12 cellular contexts compared by ENCODE assay signal in genomic region chr11:74730601-74731260, GRCh38. TPM values are rescaled to one million over a fixed set of nuclear protein-coding genes. Genes with fewer than 3 reads are reported as not detected.
A peak's percentile ranks its signal among the peaks of the same experiment; 100 is the strongest.
DNase-seq lines count a peak whose midpoint lies in the region; ATAC-seq, FAIRE-seq and TF ChIP-seq lines count a peak whose summit lies in the region.
"Had no signal": no experiment of that assay in that cellular context is flagged by ENCODE, and none has a peak within 500 bp of the region (broad histone marks: within the 10 kb centered on the region; RNA-seq: fewer than 3 reads in every experiment).

No MANE protein-coding gene starts in this region.

- intact Hi-C loops in HepG2 (cut with micrococcal nuclease; ENCODE audit: unreplicated experiment) = no loop called here
- intact Hi-C loops in right lobe of liver (cut with DNase I) = no loop called here

- no peaks in the 10 kb centered on the region for H3K36me3 Mint-ChIP-seq in endodermal cell (ENCODE audit: low read depth)
- no peaks in the 10 kb centered on the region for H3K36me3 Mint-ChIP-seq in neural crest cell (ENCODE audit: low read depth)

- in situ Hi-C loops in HepG2 (cut with HindIII; ENCODE audit: extremely low pct_ligation_motif_present, low pct_unique_long_range_greater_than_20kb) = no loop called here

- TF ChIP-seq EP300 in HepG2 (IDR thresholded peaks at IDR 0.05; ENCODE audit: low read depth in 2 of 2, low read length in 2 of 2) = no peak
- no peak for TF ChIP-seq EP300 in HepG2 (CRISPR knock-in tag; IDR thresholded peaks at IDR 0.05; ENCODE audit: borderline replicate concordance)
- no peak for TF ChIP-seq EP300 in tibial nerve (IDR thresholded peaks at IDR 0.05)

- no peaks in the 10 kb centered on the region for H3K9me3 ChIP-seq in HepG2 (ENCODE audit: low read length)
- peaks cover 0 to 5% (median 0%) of the 10 kb centered on the region in 4 donors for H3K9me3 ChIP-seq in right lobe of liver
- H3K9me3 ChIP-seq in endodermal cell (ENCODE audit: control insufficient read depth, low read length) = no peaks in the 10 kb centered on the region
- H3K9me3 ChIP-seq in effector memory CD4-positive, alpha-beta T cell (ENCODE audit: control insufficient read depth, low read length) = no peaks in the 10 kb centered on the region
- H3K9me3 ChIP-seq in tibial nerve = no peaks in the 10 kb centered on the region

- TF ChIP-seq POLR2A in HepG2 (IDR thresholded peaks at IDR 0.05; ENCODE audit: insufficient read depth in 1 of 2, low read depth in 2 of 2, low read length in 2 of 2) (no peak), right lobe of liver (IDR thresholded peaks at IDR 0.05) (no peak), tibial nerve (IDR thresholded peaks at IDR 0.05) (no peak)

- peaks cover 83% of the 10 kb centered on the region for H3K27me3 Mint-ChIP-seq in endodermal cell (ENCODE audit: insufficient read depth)
- H3K27me3 Mint-ChIP-seq in neural crest cell (ENCODE audit: low read depth) = peaks cover 88% of the 10 kb centered on the region

- POLR2A ChIA-PET in HepG2 (lab: Yijun Ruan, JAX) = no interaction called here

- no peak overlapping the region for H3K27ac ChIP-seq in HepG2 (ENCODE audit: extremely low read length, insufficient read depth, low read length)
- no peak overlapping the region for H3K27ac ChIP-seq in right lobe of liver
- H3K27ac ChIP-seq in endodermal cell (ENCODE audit: low read depth, low read length) = no peak overlapping the region
- H3K27ac ChIP-seq in effector memory CD4-positive, alpha-beta T cell (ENCODE audit: insufficient read depth, low read length, poor library complexity, severe bottlenecking) = no peak overlapping the region
- H3K27ac ChIP-seq in tibial nerve = no peak overlapping the region

- BruUV-seq in HepG2 (replicated peaks; lab: Mats Ljungman, UMichigan) = no TSS peak

- no peak for TF ChIP-seq RAD21 in HepG2 (CRISPR knock-in tag; IDR thresholded peaks at IDR 0.05)

- CTCF ChIA-PET in HepG2 (lab: Yijun Ruan, JAX; ENCODE audit: low intra/inter-chr PET ratio, low total read pairs) = no interaction called here

- H3K27me3 ChIP-seq in HepG2 (ENCODE audit: control insufficient read depth in 1 of 2, insufficient read depth in 2 of 2, low read length in 2 of 2) = peaks cover 2 to 66% of the 10 kb centered on the region in 2 experiments; a peak in 4 of 5 replicates
- H3K27me3 ChIP-seq in right lobe of liver = no peaks in the 10 kb centered on the region
- peaks cover 85% of the 10 kb centered on the region for H3K27me3 ChIP-seq in endodermal cell (ENCODE audit: control insufficient read depth, insufficient read depth, low read length, poor library complexity, severe bottlenecking)
- peaks cover 16% of the 10 kb centered on the region for H3K27me3 ChIP-seq in effector memory CD4-positive, alpha-beta T cell (replicated peaks; ENCODE audit: control insufficient read depth, insufficient read depth, low read length, poor library complexity, severe bottlenecking)
- H3K27me3 ChIP-seq in tibial nerve = peaks cover 0 to 61% of the 10 kb centered on the region in 2 donors

- 46% methylated on average over 37 of the region's 39 CpGs for WGBS in HepG2 (ENCODE audit: low lambda C conversion rate)
- WGBS in right lobe of liver (ENCODE audit: insufficient coverage, low coverage, low lambda C conversion rate, missing lambda C conversion rate) = 6% methylated on average over 33 of the region's 39 CpGs
- WGBS in endodermal cell (ENCODE audit: insufficient coverage in 1 of 2, insufficient read length in 1 of 2), 2 experiments = 1 to 8% methylated on average over 8 to 37 of the region's 39 CpGs
- WGBS in tibial nerve, 2 donors = 2 to 6% methylated on average over 39 of the region's 39 CpGs

- ATAC-seq in HepG2 (no peak), right lobe of liver (no peak)

- no peak overlapping the region for H3K4me2 ChIP-seq in HepG2 (ENCODE audit: low read depth, low read length)

- no peaks in the 10 kb centered on the region for H3K79me2 ChIP-seq in HepG2 (ENCODE audit: insufficient read depth, low read length)

- no peaks in the 10 kb centered on the region for H3K36me3 ChIP-seq in HepG2 (replicated peaks in 1 of 2; ENCODE audit: control insufficient read depth in 1 of 2, insufficient read depth in 2 of 2, low read length in 2 of 2)
- H3K36me3 ChIP-seq in right lobe of liver = no peaks in the 10 kb centered on the region
- H3K36me3 ChIP-seq in endodermal cell (ENCODE audit: control insufficient read depth, insufficient read depth, low read length) = no peaks in the 10 kb centered on the region
- no peaks in the 10 kb centered on the region for H3K36me3 ChIP-seq in effector memory CD4-positive, alpha-beta T cell (ENCODE audit: control insufficient read depth, insufficient read depth, low read length)
- H3K36me3 ChIP-seq in tibial nerve = no peaks in the 10 kb centered on the region

- H2AFZ ChIP-seq in HepG2 (ENCODE audit: low read length) = no peak overlapping the region

- no peak for FAIRE-seq in HepG2 (lab: Jason Lieb, UNC)
- FAIRE-seq: H54 had no signal

- no peak overlapping the region for H3K4me3 ChIP-seq in HepG2 (replicated peaks in 1 of 3; ENCODE audit: insufficient read depth in 1 of 3, low read depth in 2 of 3, low read length in 3 of 3)
- no peak overlapping the region for H3K4me3 ChIP-seq in right lobe of liver
- peak overlapping the region; percentile 65 for H3K4me3 ChIP-seq in endodermal cell (ENCODE audit: low read length)
- H3K4me3 ChIP-seq in effector memory CD4-positive, alpha-beta T cell (ENCODE audit: insufficient read depth, low read depth, low read length, poor library complexity, severe bottlenecking) = no peak overlapping the region
- peak overlapping the region in 1 of 4 donors; percentile 36 for H3K4me3 ChIP-seq in tibial nerve
- H3K4me3 ChIP-seq: lung had no signal

- peak overlapping the region; percentile 58 for H3K4me3 Mint-ChIP-seq in endodermal cell
- peak overlapping the region; percentile 42 for H3K4me3 Mint-ChIP-seq in neural crest cell

- H3K9ac ChIP-seq in HepG2 (ENCODE audit: insufficient read depth, low read depth, low read length) = no peak overlapping the region
- H3K9ac ChIP-seq in endodermal cell (ENCODE audit: extremely low read depth, low read length, poor library complexity, severe bottlenecking) = no peak overlapping the region

- H3K27ac Mint-ChIP-seq in endodermal cell (no peak overlapping the region), neural crest cell (ENCODE audit: unreplicated experiment) (no peak overlapping the region)

- no peaks in the 10 kb centered on the region for H4K20me1 ChIP-seq in HepG2 (ENCODE audit: insufficient read depth, low read length)

- H3K9me3 Mint-ChIP-seq in endodermal cell = no peaks in the 10 kb centered on the region
- no peaks in the 10 kb centered on the region for H3K9me3 Mint-ChIP-seq in neural crest cell

- H3K4me1 Mint-ChIP-seq in endodermal cell (peaks cover 10% of the 10 kb centered on the region), neural crest cell (peaks cover 4% of the 10 kb centered on the region)

- DNase-seq in HepG2 (ENCODE audit: low spot score) (no peak), right lobe of liver (no peak), endodermal cell (peak; percentile 70), neural crest cell (ENCODE audit: low read depth, low spot score) (no peak), GF-D8 (lab: John Stamatoyannopoulos, UW) (no peak), tibial nerve (ENCODE audit: low spot score in 2 of 2) (no peak), 8988T (no peak)
- no peak for DNase-seq in effector memory CD4-positive, alpha-beta T cell
- DNase-seq: C1 segment of cervical spinal cord, Kasumi-1 had no signal

- H3K4me1 ChIP-seq in HepG2 (ENCODE audit: insufficient read depth, low read length) (peaks cover 53% of the 10 kb centered on the region), right lobe of liver (peaks cover 0 to 4% (median 0%) of the 10 kb centered on the region in 4 donors), endodermal cell (ENCODE audit: control insufficient read depth, insufficient read depth, low read length) (no peaks in the 10 kb centered on the region), tibial nerve (peaks cover 0 to 23% (median 4%) of the 10 kb centered on the region in 4 donors)
- H3K4me1 ChIP-seq in effector memory CD4-positive, alpha-beta T cell (ENCODE audit: control insufficient read depth, insufficient read depth, low read length, poor library complexity, severe bottlenecking) = peaks cover 13% of the 10 kb centered on the region

- TF ChIP-seq CTCF in HepG2 (CRISPR knock-in tag; IDR thresholded peaks at IDR 0.05) (no peak), right lobe of liver (IDR thresholded peaks at IDR 0.05) (no peak), endodermal cell (conservative IDR thresholded peaks at IDR 0.05) (no peak), neural crest cell (conservative IDR thresholded peaks at IDR 0.05) (no peak), tibial nerve (IDR thresholded peaks at IDR 0.05) (no peak)

RNA-seq across cellular contexts. Expression of gene CHRDL2, which starts 0.5 kb away (rescaled TPM):
- total RNA-seq in HepG2 (2016; rRNA removed; fragmentation: Illumina TruSeq; extraction: Trizol) (not detected in 2 replicates), right lobe of liver (10 to 100 TPM in 5 of 6 experiments, 1 to 10 TPM in 1; 2.9 to 41.4 (median 23.9) TPM), endodermal cell (1 to 10 TPM in 1 of 2 donors, under 1 TPM in 1; 0.44 to 1.2 TPM), neural crest cell (0.35 and 0.55 TPM in 2 replicates), tibial nerve (not detected)
- not detected in 2 replicates for total RNA-seq in HepG2 (2016; cell fraction: cytosol; rRNA removed; fragmentation: Illumina TruSeq; extraction: Trizol; ENCODE audit: low read depth)
- total RNA-seq in HepG2 (2016; cell fraction: insoluble cytoplasmic fraction; rRNA removed; fragmentation: Illumina TruSeq; extraction: Trizol) = not detected in 2 replicates
- total RNA-seq in HepG2 (2016; cell fraction: membrane; rRNA removed; fragmentation: Illumina TruSeq; extraction: Trizol) = not detected in 2 replicates
- not detected in 2 replicates for total RNA-seq in HepG2 (2016; cell fraction: nucleus; rRNA removed; fragmentation: Illumina TruSeq; extraction: Trizol)
- polyA plus RNA-seq in HepG2 (2011; rRNA removed) = 0.04 TPM in 1 of 2 replicates, not detected in the other
- polyA plus RNA-seq in HepG2 (2011; cell fraction: cytosol; rRNA removed) = 0.07 TPM in 1 of 2 replicates, not detected in the other
- 0.16 and 0.34 TPM in 2 replicates for polyA plus RNA-seq in HepG2 (2011; cell fraction: nucleus; rRNA removed)
- polyA plus RNA-seq in HepG2 (2012) = 0.17 and 1.2 TPM in 2 replicates
- 0.20 and 0.28 TPM in 2 replicates for polyA plus RNA-seq in HepG2 (2016; cell fraction: cytosol; fragmentation: Illumina TruSeq; extraction: Trizol; ENCODE audit: low read depth)
- 0.41 TPM in 1 of 2 replicates, not detected in the other for polyA plus RNA-seq in HepG2 (2016; cell fraction: insoluble cytoplasmic fraction; fragmentation: Illumina TruSeq; extraction: Trizol; ENCODE audit: low read depth)
- 0.17 TPM in 1 of 2 replicates, not detected in the other for polyA plus RNA-seq in HepG2 (2016; cell fraction: membrane; fragmentation: Illumina TruSeq; extraction: Trizol; ENCODE audit: low read depth)
- 0.27 and 0.37 TPM in 2 replicates for polyA plus RNA-seq in HepG2 (2016; cell fraction: nucleus; fragmentation: Illumina TruSeq; extraction: Trizol; ENCODE audit: insufficient read depth, low read depth)
- polyA minus RNA-seq in HepG2 (2011; rRNA and poly(A)+ RNA removed; ENCODE audit: low replicate concordance) = 0.20 and 1.1 TPM in 2 replicates
- not detected in 2 replicates for polyA minus RNA-seq in HepG2 (2011; cell fraction: cytosol; rRNA and poly(A)+ RNA removed)
- not detected in 2 replicates for polyA minus RNA-seq in HepG2 (2011; cell fraction: nucleus; rRNA and poly(A)+ RNA removed)
- polyA plus RNA-seq in endodermal cell (2013, experiment 1 of 2) = 0.53 TPM
- polyA plus RNA-seq in endodermal cell (2013, experiment 2 of 2) = 0.33 TPM

RNA-seq across cellular contexts. Expression of gene RNF169, which starts 17.9 kb away (rescaled TPM):
- total RNA-seq in HepG2 (2016; rRNA removed; fragmentation: Illumina TruSeq; extraction: Trizol) = 14.2 and 17.0 TPM in 2 replicates
- total RNA-seq in HepG2 (2016; cell fraction: cytosol; rRNA removed; fragmentation: Illumina TruSeq; extraction: Trizol; ENCODE audit: low read depth) = 1.6 and 1.9 TPM in 2 replicates
- total RNA-seq in HepG2 (2016; cell fraction: insoluble cytoplasmic fraction; rRNA removed; fragmentation: Illumina TruSeq; extraction: Trizol) = 14.0 and 15.8 TPM in 2 replicates
- 6.1 and 6.8 TPM in 2 replicates for total RNA-seq in HepG2 (2016; cell fraction: membrane; rRNA removed; fragmentation: Illumina TruSeq; extraction: Trizol)
- 19.7 and 21.7 TPM in 2 replicates for total RNA-seq in HepG2 (2016; cell fraction: nucleus; rRNA removed; fragmentation: Illumina TruSeq; extraction: Trizol)
- polyA plus RNA-seq in HepG2 (2011; rRNA removed) = 4.8 and 5.3 TPM in 2 replicates
- 2.3 and 3.3 TPM in 2 replicates for polyA plus RNA-seq in HepG2 (2011; cell fraction: cytosol; rRNA removed)
- polyA plus RNA-seq in HepG2 (2011; cell fraction: nucleus; rRNA removed) = 6.3 and 7.5 TPM in 2 replicates
- 5.4 and 6.4 TPM in 2 replicates for polyA plus RNA-seq in HepG2 (2012)
- polyA plus RNA-seq in HepG2 (2016; cell fraction: cytosol; fragmentation: Illumina TruSeq; extraction: Trizol; ENCODE audit: low read depth) = 0.20 and 0.22 TPM in 2 replicates
- polyA plus RNA-seq in HepG2 (2016; cell fraction: insoluble cytoplasmic fraction; fragmentation: Illumina TruSeq; extraction: Trizol; ENCODE audit: low read depth) = 6.0 and 6.8 TPM in 2 replicates
- 0.93 and 1.1 TPM in 2 replicates for polyA plus RNA-seq in HepG2 (2016; cell fraction: membrane; fragmentation: Illumina TruSeq; extraction: Trizol; ENCODE audit: low read depth)
- 13.1 and 13.4 TPM in 2 replicates for polyA plus RNA-seq in HepG2 (2016; cell fraction: nucleus; fragmentation: Illumina TruSeq; extraction: Trizol; ENCODE audit: insufficient read depth, low read depth)
- polyA minus RNA-seq in HepG2 (2011; rRNA and poly(A)+ RNA removed; ENCODE audit: low replicate concordance) = 15.7 and 33.2 TPM in 2 replicates
- polyA minus RNA-seq in HepG2 (2011; cell fraction: cytosol; rRNA and poly(A)+ RNA removed) = 12.7 and 13.5 TPM in 2 replicates
- 43.4 and 50.1 TPM in 2 replicates for polyA minus RNA-seq in HepG2 (2011; cell fraction: nucleus; rRNA and poly(A)+ RNA removed)
- total RNA-seq in right lobe of liver = 1 to 10 TPM; 4.7 to 7.7 (median 6.8) TPM
- 10 to 100 TPM; 18.3 to 23.6 TPM for total RNA-seq in endodermal cell
- 12.1 TPM for polyA plus RNA-seq in endodermal cell (2013, experiment 1 of 2)
- 13.4 TPM for polyA plus RNA-seq in endodermal cell (2013, experiment 2 of 2)
- total RNA-seq in neural crest cell = 23.4 and 23.5 TPM in 2 replicates
- total RNA-seq in tibial nerve = 10 to 100 TPM; 20.1 to 23.4 (median 22.3) TPM
